In the genomic region with DNA sequence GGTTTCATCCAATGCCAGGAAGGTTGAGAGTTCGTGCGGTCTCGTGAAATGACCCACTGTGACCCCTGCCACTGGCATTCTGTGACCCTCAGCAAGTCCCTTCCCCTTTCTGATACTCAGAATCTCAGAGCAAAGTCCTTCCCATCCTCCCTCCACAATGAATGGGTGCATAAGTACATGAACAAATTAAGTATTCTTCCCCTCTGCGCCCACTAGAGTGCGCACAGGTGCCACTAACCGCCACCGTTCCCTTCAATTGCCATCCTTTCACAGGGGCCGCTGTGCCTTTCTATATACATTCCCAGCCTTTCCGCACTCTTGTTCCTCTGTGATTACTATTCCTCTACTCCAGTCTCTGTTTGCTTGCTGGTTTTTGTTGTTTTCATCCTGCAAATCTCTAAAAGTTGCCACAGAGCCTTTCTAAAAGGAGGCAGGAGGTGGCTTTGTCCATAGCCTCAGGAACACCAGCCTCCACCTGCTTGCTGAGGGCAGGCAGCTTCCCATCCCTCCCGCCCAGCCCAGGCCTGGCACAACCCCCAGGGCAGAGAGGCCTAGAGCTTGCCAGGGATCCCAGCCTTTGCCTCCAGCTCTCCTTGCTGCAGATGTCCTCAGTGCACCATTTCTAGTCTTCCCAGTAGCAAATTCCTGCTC, we compare ENCODE assay signal across 8 cellular contexts. TPM values are rescaled to one million over a fixed set of nuclear protein-coding genes. Genes with fewer than 3 reads are reported as not detected.
DNase-seq lines count a peak whose midpoint lies in the region; ATAC-seq and TF ChIP-seq lines count a peak whose summit lies in the region.

No MANE protein-coding gene starts in this region.

- H4K20me1 ChIP-seq in Karpas-422 (ENCODE audit: insufficient read depth, low read depth, low read length) (no peaks in the 10 kb centered on the region), neural progenitor cell (ENCODE audit: low read depth) (no peaks in the 10 kb centered on the region)

- no peaks in the 10 kb centered on the region for H3K9me2 ChIP-seq in Karpas-422 (replicated peaks; ENCODE audit: insufficient read depth, low read length)

- H3K4me3 ChIP-seq in Karpas-422 (ENCODE audit: low read length) (no peak overlapping the region), Peyer's patch (no peak overlapping the region), fibroblast of the aortic adventitia (ENCODE audit: low read depth, low read length) (no peak overlapping the region), neural progenitor cell (no peak overlapping the region)

- H3K36me3 ChIP-seq in Karpas-422 (ENCODE audit: insufficient read depth, low read length) (no peaks in the 10 kb centered on the region), Peyer's patch (no peaks in the 10 kb centered on the region), neural progenitor cell (no peaks in the 10 kb centered on the region)

- peaks cover 8% of the 10 kb centered on the region for H3K27me3 Mint-ChIP-seq in neural progenitor cell (ENCODE audit: insufficient read depth, low read depth)

- H3K9me3 Mint-ChIP-seq in neural progenitor cell: no peaks in the 10 kb centered on the region

- peak overlapping the region; percentile 73 for H3K27ac Mint-ChIP-seq in neural progenitor cell

- H3K9ac ChIP-seq in Karpas-422 (ENCODE audit: low read length) (no peak overlapping the region), neural progenitor cell (no peak overlapping the region)

- no peak overlapping the region for H2AFZ ChIP-seq in Karpas-422 (ENCODE audit: low read length)
- H2AFZ ChIP-seq in neural progenitor cell (replicated peaks): peak overlapping the region; percentile 96

- no peak for ATAC-seq in HG03442 (IDR thresholded peaks at IDR 0.05; ENCODE audit: unreplicated experiment)

- H3K9me3 ChIP-seq in Karpas-422 (ENCODE audit: low read length) (no peaks in the 10 kb centered on the region), Peyer's patch (no peaks in the 10 kb centered on the region), neural progenitor cell (ENCODE audit: low read depth) (no peaks in the 10 kb centered on the region)

- TF ChIP-seq CTCF in Peyer's patch (IDR thresholded peaks at IDR 0.05): peak; percentile 48 to 87 (median 81)
- peak; percentile 80 for TF ChIP-seq CTCF in fibroblast of the aortic adventitia (IDR thresholded peaks at IDR 0.05; ENCODE audit: insufficient read depth, low read length)
- peak; percentile 89 for TF ChIP-seq CTCF in neural progenitor cell (IDR thresholded peaks at IDR 0.05)

- DNase-seq in GM04504 (ENCODE audit: low read depth) (peak; percentile 39), Karpas-422 (peak; percentile 87), Peyer's patch (peak; percentile 73 to 91 (median 75)), activated T-helper 1 cell treated with Interleukin-2 at 50 U/mL for 16 hours (ENCODE audit: low read depth) (peak; percentile 42), fibroblast of the aortic adventitia (ENCODE audit: low read depth) (peak; percentile 81), neural progenitor cell (ENCODE audit: low spot score) (peak; percentile 89), superior temporal gyrus (ENCODE audit: extremely low spot score) (peak; percentile 89)

- TF ChIP-seq POLR2A in Peyer's patch (IDR thresholded peaks at IDR 0.05): no peak

- H3K36me3 Mint-ChIP-seq in neural progenitor cell: no peaks in the 10 kb centered on the region

- no peak overlapping the region for H3K4me3 Mint-ChIP-seq in neural progenitor cell

- H3K27me3 ChIP-seq in Karpas-422 (ENCODE audit: low read length) (no peaks in the 10 kb centered on the region), Peyer's patch (no peaks in the 10 kb centered on the region), neural progenitor cell (no peaks in the 10 kb centered on the region)

- H3K4me1 ChIP-seq in Karpas-422 (ENCODE audit: low read length): no peaks in the 10 kb centered on the region
- peaks cover 0 to 21% (median 0%) of the 10 kb centered on the region in 4 donors for H3K4me1 ChIP-seq in Peyer's patch
- no peaks in the 10 kb centered on the region for H3K4me1 ChIP-seq in neural progenitor cell

- no peak overlapping the region for H3K27ac ChIP-seq in Karpas-422 (ENCODE audit: low read length)
- no peak overlapping the region for H3K27ac ChIP-seq in Peyer's patch
- no peak overlapping the region for H3K27ac ChIP-seq in neural progenitor cell

- H3F3A ChIP-seq in neural progenitor cell (ENCODE audit: low read depth): no peaks in the 10 kb centered on the region

- H3K79me2 ChIP-seq in Karpas-422 (ENCODE audit: low read length) (no peaks in the 10 kb centered on the region), neural progenitor cell (ENCODE audit: low read depth) (no peaks in the 10 kb centered on the region)

- H3K4me1 Mint-ChIP-seq in neural progenitor cell: peaks cover 4% of the 10 kb centered on the region

- no peak overlapping the region for H3K4me2 ChIP-seq in Karpas-422 (ENCODE audit: low read depth, low read length, poor library complexity, severe bottlenecking)
- H3K4me2 ChIP-seq in neural progenitor cell: no peak overlapping the region

RNA-seq across cellular contexts. Expression of a gene that starts 6.7 kb away (rescaled TPM):
- total RNA-seq in Karpas-422 (2014; rRNA removed; shearing (Covaris generic); ENCODE audit: low replicate concordance): 40.3 and 63.9 TPM in 2 replicates
- total RNA-seq in Peyer's patch (100 to 1,000 TPM; 109 to 135 (median 124) TPM), fibroblast of the aortic adventitia (ENCODE audit: low replicate concordance) (19.0 and 46.3 TPM in 2 replicates), neural progenitor cell (ENCODE audit: low replicate concordance) (34.7 and 57.0 TPM in 2 replicates)

RNA-seq across cellular contexts. Expression of a gene that starts 43.3 kb away (rescaled TPM):
- not detected in 2 replicates for total RNA-seq in Karpas-422 (2014; rRNA removed; shearing (Covaris generic); ENCODE audit: low replicate concordance)
- total RNA-seq in Peyer's patch (not detected), fibroblast of the aortic adventitia (ENCODE audit: low replicate concordance) (not detected in 2 replicates), neural progenitor cell (ENCODE audit: low replicate concordance) (not detected in 2 replicates)

Comparison
In these comparisons a context has a peak if more than half of its experiments do, and no peak if none do; other contexts are left out.
1. DNase-seq: peak in every context shown above with its lines; median percentile 89 in neural progenitor cell; 89 in superior temporal gyrus; 87 in Karpas-422; 81 in fibroblast of the aortic adventitia; 75 in Peyer's patch; 42 in activated T-helper 1 cell treated with Interleukin-2 at 50 U/mL for 16 hours; 39 in GM04504.